9 cellular contexts compared by ENCODE assay signal in genomic region chr9:131270171-131271015, GRCh38. TPM values are rescaled to one million over a fixed set of nuclear protein-coding genes. Genes with fewer than 3 reads are reported as not detected.
DNase-seq lines count a peak whose midpoint lies in the region; ATAC-seq, FAIRE-seq and TF ChIP-seq lines count a peak whose summit lies in the region.
"Had no signal": no experiment of that assay in that cellular context is flagged by ENCODE, and none has a peak within 500 bp of the region (broad histone marks: within the 10 kb centered on the region; RNA-seq: fewer than 3 reads in every experiment).

No MANE protein-coding gene starts in this region.

- peaks cover 63% of the 10 kb centered on the region for H3K4me1 Mint-ChIP-seq in activated naive CD4-positive, alpha-beta T cell treated with anti-CD3 and anti-CD28 coated beads, Interleukin-2, amount 50 U/mL, for 24 hours

- H3K27ac ChIP-seq in breast epithelium (peak overlapping the region; percentile 57 to 68), mammary epithelial cell (ENCODE audit: insufficient read depth, low read depth, low read length) (no peak overlapping the region), aorta (ENCODE audit: low read depth in 1 of 2, low read length in 2 of 2) (no peak overlapping the region)

- H4K20me1 ChIP-seq in mammary epithelial cell (ENCODE audit: insufficient read depth, low read length): no peaks in the 10 kb centered on the region

- H3K4me2 ChIP-seq in mammary epithelial cell (ENCODE audit: insufficient read depth, low read depth, low read length): no peak overlapping the region

- ATAC-seq in aorta (ENCODE audit: low FRiP score) (peak; percentile 49), HG02571 (IDR thresholded peaks at IDR 0.05; ENCODE audit: unreplicated experiment) (no peak), GM19452 (IDR thresholded peaks at IDR 0.05; ENCODE audit: unreplicated experiment) (no peak)
- ATAC-seq: Panc1 had no signal

- TF ChIP-seq CTCF in breast epithelium (IDR thresholded peaks at IDR 0.05) (no peak), mammary epithelial cell (conservative IDR thresholded peaks at IDR 0.05 in 1 of 2, IDR thresholded peaks at IDR 0.05 in 1 of 2; ENCODE audit: extremely low read depth in 1 of 2, insufficient read depth in 1 of 2, low read depth in 1 of 2, low read length in 2 of 2) (no peak), lower leg skin (IDR thresholded peaks at IDR 0.05) (no peak)

- no peak for FAIRE-seq in RCC 7860 (lab: Jason Lieb, UNC)

- no peaks in the 10 kb centered on the region for H3K27me3 Mint-ChIP-seq in activated naive CD4-positive, alpha-beta T cell treated with anti-CD3 and anti-CD28 coated beads, Interleukin-2, amount 50 U/mL, for 24 hours

- H3K27me3 ChIP-seq in breast epithelium (no peaks in the 10 kb centered on the region), mammary epithelial cell (ENCODE audit: insufficient read depth, low read length) (peaks cover 5% of the 10 kb centered on the region), aorta (ENCODE audit: control insufficient read depth in 1 of 2, insufficient read depth in 2 of 2, low read length in 1 of 2) (no peaks in the 10 kb centered on the region)

- no peaks in the 10 kb centered on the region for H3K79me2 ChIP-seq in mammary epithelial cell (ENCODE audit: insufficient read depth, low read length)

- no peak overlapping the region for H3K9ac ChIP-seq in mammary epithelial cell (ENCODE audit: insufficient read depth, low read length)

- H3K36me3 ChIP-seq in breast epithelium (no peaks in the 10 kb centered on the region), mammary epithelial cell (ENCODE audit: insufficient read depth, low read length) (no peaks in the 10 kb centered on the region), aorta (ENCODE audit: control insufficient read depth in 1 of 2, insufficient read depth in 2 of 2, low read length in 1 of 2) (no peaks in the 10 kb centered on the region)

- 85% methylated on average over 18 of the region's 20 CpGs for WGBS in mammary epithelial cell (ENCODE audit: low coverage, missing lambda C conversion rate)
- 70 to 75% methylated on average over 16 to 20 of the region's 20 CpGs for WGBS in lower leg skin, 2 donors
- WGBS in aorta, 2 donors: 80 to 82% methylated on average over 20 of the region's 20 CpGs

- CTCF ChIA-PET in mammary epithelial cell (lab: Charles Lee; ENCODE audit: low non-redundant PET): no interaction called here

- no TSS peak for BruUV-seq in mammary epithelial cell (replicated peaks; lab: Mats Ljungman, UMichigan)

- peak overlapping the region in 1 of 3 donors; percentile 15 for H3K4me3 ChIP-seq in breast epithelium
- no peak overlapping the region for H3K4me3 ChIP-seq in mammary epithelial cell (replicated peaks in 1 of 3; ENCODE audit: insufficient read depth in 1 of 3, low read depth in 2 of 3, low read length in 3 of 3)
- no peak overlapping the region for H3K4me3 ChIP-seq in lower leg skin (ENCODE audit: low read depth, poor library complexity, severe bottlenecking)
- no peak overlapping the region for H3K4me3 ChIP-seq in aorta (ENCODE audit: low read length in 2 of 2)

- dilution Hi-C loops in mammary epithelial cell (cut with HindIII; ENCODE audit: low sequenced_read_pairs): no loop called here

- H3K4me1 ChIP-seq in breast epithelium: no peaks in the 10 kb centered on the region
- H3K4me1 ChIP-seq in mammary epithelial cell (ENCODE audit: insufficient read depth, low read length): no peaks in the 10 kb centered on the region
- no peaks in the 10 kb centered on the region for H3K4me1 ChIP-seq in aorta (ENCODE audit: control insufficient read depth in 1 of 2, insufficient read depth in 2 of 2, low read length in 2 of 2)

- DNase-seq in breast epithelium (ENCODE audit: low spot score in 2 of 2): peak in 1 of 2 donors; percentile 42
- no peak for DNase-seq in mammary epithelial cell
- DNase-seq in lower leg skin (ENCODE audit: low spot score in 2 of 2): peak; percentile 64 to 92
- DNase-seq in aorta: peak in 1 of 2 donors; percentile 85
- no peak for DNase-seq in RCC 7860 (ENCODE audit: low spot score)

- peak overlapping the region; percentile 100 for H3K4me3 Mint-ChIP-seq in activated naive CD4-positive, alpha-beta T cell treated with anti-CD3 and anti-CD28 coated beads, Interleukin-2, amount 50 U/mL, for 24 hours

- no peaks in the 10 kb centered on the region for H3K36me3 Mint-ChIP-seq in activated naive CD4-positive, alpha-beta T cell treated with anti-CD3 and anti-CD28 coated beads, Interleukin-2, amount 50 U/mL, for 24 hours

- in situ Hi-C loops in mammary epithelial cell (cut with MboI; ENCODE audit: low sequenced_read_pairs in 2 of 2): no loop called here

- H2AFZ ChIP-seq in mammary epithelial cell (ENCODE audit: low read depth, low read length): no peak overlapping the region

- intact Hi-C loops in breast epithelium (cut with DNase I; ENCODE audit: low total_unique reads): no loop called here
- intact Hi-C loops in mammary epithelial cell (cut with micrococcal nuclease): no loop called here
- intact Hi-C loops in lower leg skin (cut with DNase I; ENCODE audit: low total_unique reads): no loop called here
- intact Hi-C loops in aorta (cut with DNase I): no loop called here

- TF ChIP-seq POLR2A in breast epithelium (IDR thresholded peaks at IDR 0.05): no peak
- no peak for TF ChIP-seq POLR2A in lower leg skin (IDR thresholded peaks at IDR 0.05)

- H3K9me3 ChIP-seq in breast epithelium: no peaks in the 10 kb centered on the region
- H3K9me3 ChIP-seq in mammary epithelial cell (replicated peaks; ENCODE audit: insufficient read depth, low read length): no peaks in the 10 kb centered on the region
- no peaks in the 10 kb centered on the region for H3K9me3 ChIP-seq in aorta (ENCODE audit: control insufficient read depth, low read length)

- H3K9me3 Mint-ChIP-seq in activated naive CD4-positive, alpha-beta T cell treated with anti-CD3 and anti-CD28 coated beads, Interleukin-2, amount 50 U/mL, for 24 hours: no peaks in the 10 kb centered on the region

- H3K27ac Mint-ChIP-seq in activated naive CD4-positive, alpha-beta T cell treated with anti-CD3 and anti-CD28 coated beads, Interleukin-2, amount 50 U/mL, for 24 hours: peak overlapping the region; percentile 92

RNA-seq across cellular contexts. Expression of gene FAM78A, which starts 5.9 kb away (rescaled TPM):
- 1 to 10 TPM; 1.6 to 3.7 (median 2.5) TPM for total RNA-seq in breast epithelium
- under 1 TPM; 0.42 to 0.67 TPM for total RNA-seq in mammary epithelial cell
- 0.52 TPM for polyA plus RNA-seq in mammary epithelial cell
- 0.47 TPM for polyA minus RNA-seq in mammary epithelial cell
- 1 to 10 TPM in 2 of 4 donors, under 1 TPM in 2; 0.55 to 1.7 (median 1.2) TPM for total RNA-seq in lower leg skin
- total RNA-seq in aorta: 1 to 10 TPM; 4.0 to 6.3 TPM
- 1 to 10 TPM in 1 of 2 donors, under 1 TPM in 1; 0.59 to 2.0 TPM for polyA plus RNA-seq in aorta

RNA-seq across cellular contexts. Expression of gene PLPP7, which starts 19.1 kb away (rescaled TPM):
- total RNA-seq in breast epithelium (10 to 100 TPM in 1 of 3 donors, 1 to 10 TPM in 2; 5.0 to 14.1 (median 9.3) TPM), mammary epithelial cell (under 1 TPM in 1 of 2 donors, not detected in 1; 0.50 TPM), lower leg skin (1 to 10 TPM in 2 of 4 donors, under 1 TPM in 1, not detected in 1; 0.27 to 2.6 (median 1.1) TPM), aorta (1 to 10 TPM; 6.6 to 9.5 TPM)
- polyA plus RNA-seq in mammary epithelial cell (not detected), aorta (10 to 100 TPM in 1 of 2 donors, 1 to 10 TPM in 1; 5.6 to 11.1 TPM)
- polyA minus RNA-seq in mammary epithelial cell: not detected

Comparison
In these comparisons a context has a peak if more than half of its experiments do, and no peak if none do; other contexts are left out.
1. H3K27ac ChIP-seq: peak in breast epithelium (2 of 2); none in mammary epithelial cell (single experiment) and aorta (0 of 2).
2. DNase-seq: peak in lower leg skin (2 of 2); none in mammary epithelial cell (single experiment) and RCC 7860 (single experiment).